ENCODE assay signal across 1 cellular context in genomic region chr16:30609928-30610839, GRCh38.
TF ChIP-seq lines count a peak whose summit lies in the region.

Gene ZNF689, minus strand, starts transcription at chr16:30610389. Its CDS starts 348 bp downstream, at chr16:30610041.

TF ChIP-seq in HepG2, 621 proteins besides CTCF, POLR2A, EP300 and RAD21 (continued from another document and continues in another):
- TF ChIP-seq KIAA2018 (CRISPR knock-in tag; IDR thresholded peaks at IDR 0.05; ENCODE audit: borderline replicate concordance) (no peak), MBD4 (IDR thresholded peaks at IDR 0.05; ENCODE audit: borderline replicate concordance, low read length) (no peak), GTF3A (CRISPR knock-in tag; conservative IDR thresholded peaks at IDR 0.05) (0 out of 2 replicates have a peak, but pooled peaks have one; percentile 56), SOX6 (IDR thresholded peaks at IDR 0.05) (no peak), SOX6 (CRISPR knock-in tag; IDR thresholded peaks at IDR 0.05) (peak; percentile 74), ELF1 (CRISPR knock-in tag; IDR thresholded peaks at IDR 0.05) (peak; percentile 95), IRF1 (CRISPR knock-in tag; IDR thresholded peaks at IDR 0.05; ENCODE audit: low read depth) (peak; percentile 20; the same call in 1 of the 2 replicates), TRIM24 (CRISPR knock-in tag; IDR thresholded peaks at IDR 0.05) (no peak), RFX1 (IDR thresholded peaks at IDR 0.05) (no peak), ZNF567 (CRISPR knock-in tag; IDR thresholded peaks at IDR 0.05; ENCODE audit: borderline replicate concordance) (no peak; the same call in none of the 2 replicates), NFE2L2 (IDR thresholded peaks at IDR 0.05; ENCODE audit: low read length) (no peak), CBFB (CRISPR knock-in tag; IDR thresholded peaks at IDR 0.05) (no peak; the same call in 1 of the 2 replicates), NR3C1 (CRISPR knock-in tag; IDR thresholded peaks at IDR 0.05) (0 out of 2 replicates have a peak, but pooled peaks have one; percentile 87), FOXK1 (CRISPR knock-in tag; IDR thresholded peaks at IDR 0.05; ENCODE audit: borderline replicate concordance, low read depth) (no peak; the same call in none of the 2 replicates), ZBTB21 (CRISPR knock-in tag; IDR thresholded peaks at IDR 0.05) (peak; percentile 45), ZNF530 (CRISPR knock-in tag; IDR thresholded peaks at IDR 0.05; ENCODE audit: low read depth) (0 out of 2 replicates have a peak, but pooled peaks have one; percentile 69), ZNF678 (CRISPR knock-in tag; IDR thresholded peaks at IDR 0.05) (peak; percentile 91), CREBL2 (CRISPR knock-in tag; IDR thresholded peaks at IDR 0.05; ENCODE audit: borderline replicate concordance) (no peak), ATF5 (CRISPR knock-in tag; IDR thresholded peaks at IDR 0.05; ENCODE audit: low read depth) (no peak), KLF13 (CRISPR knock-in tag; IDR thresholded peaks at IDR 0.05) (0 out of 2 replicates have a peak, but pooled peaks have one; percentile 88), ZNF451 (CRISPR knock-in tag; IDR thresholded peaks at IDR 0.05) (peak; percentile 60; the same call in 1 of the 2 replicates), YY1 (IDR thresholded peaks at IDR 0.05; ENCODE audit: insufficient read depth, insufficient replicate concordance, low read depth, low read length) (peak; percentile 100), EHMT2 (IDR thresholded peaks at IDR 0.05; ENCODE audit: borderline replicate concordance, low read depth, low read length) (no peak), ZNF7 (CRISPR knock-in tag; IDR thresholded peaks at IDR 0.05) (peak; percentile 46; the same call in 1 of the 2 replicates), IKZF4 (CRISPR knock-in tag; IDR thresholded peaks at IDR 0.05; ENCODE audit: borderline replicate concordance, low read depth, not compliant biosample characterization) (peak; percentile 88), ZNF10 (CRISPR knock-in tag; IDR thresholded peaks at IDR 0.05; ENCODE audit: borderline replicate concordance, low read depth) (no peak), MED8 (CRISPR knock-in tag; IDR thresholded peaks at IDR 0.05; ENCODE audit: insufficient replicate concordance) (peak; percentile 74), NPAS2 (CRISPR knock-in tag; IDR thresholded peaks at IDR 0.05; ENCODE audit: borderline replicate concordance) (no peak), REST (IDR thresholded peaks at IDR 0.05; ENCODE audit: borderline replicate concordance in 1 of 2, low read depth in 1 of 2, low read length in 2 of 2) (peak in 1 of 2 experiments; percentile 77; a peak in 1 of 4 replicates), PATZ1 (CRISPR knock-in tag; IDR thresholded peaks at IDR 0.05) (0 out of 2 replicates have a peak, but pooled peaks have one; percentile 27), TRAFD1 (CRISPR knock-in tag; IDR thresholded peaks at IDR 0.05; ENCODE audit: borderline replicate concordance) (no peak), SALL1 (CRISPR knock-in tag; IDR thresholded peaks at IDR 0.05) (peak; percentile 79), ZNF572 (CRISPR knock-in tag; IDR thresholded peaks at IDR 0.05) (peak; percentile 24; the same call in 1 of the 2 replicates)
- TF ChIP-seq, protein P1, sequence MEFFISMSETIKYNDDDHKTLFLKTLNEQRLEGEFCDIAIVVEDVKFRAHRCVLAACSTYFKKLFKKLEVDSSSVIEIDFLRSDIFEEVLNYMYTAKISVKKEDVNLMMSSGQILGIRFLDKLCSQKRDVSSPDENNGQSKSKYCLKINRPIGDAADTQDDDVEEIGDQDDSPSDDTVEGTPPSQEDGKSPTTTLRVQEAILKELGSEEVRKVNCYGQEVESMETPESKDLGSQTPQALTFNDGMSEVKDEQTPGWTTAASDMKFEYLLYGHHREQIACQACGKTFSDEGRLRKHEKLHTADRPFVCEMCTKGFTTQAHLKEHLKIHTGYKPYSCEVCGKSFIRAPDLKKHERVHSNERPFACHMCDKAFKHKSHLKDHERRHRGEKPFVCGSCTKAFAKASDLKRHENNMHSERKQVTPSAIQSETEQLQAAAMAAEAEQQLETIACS (CRISPR knock-in tag; IDR thresholded peaks at IDR 0.05), result peak; percentile 51; the same call in 1 of the 2 replicates
